8 cellular contexts compared by ENCODE assay signal in the genomic region with DNA sequence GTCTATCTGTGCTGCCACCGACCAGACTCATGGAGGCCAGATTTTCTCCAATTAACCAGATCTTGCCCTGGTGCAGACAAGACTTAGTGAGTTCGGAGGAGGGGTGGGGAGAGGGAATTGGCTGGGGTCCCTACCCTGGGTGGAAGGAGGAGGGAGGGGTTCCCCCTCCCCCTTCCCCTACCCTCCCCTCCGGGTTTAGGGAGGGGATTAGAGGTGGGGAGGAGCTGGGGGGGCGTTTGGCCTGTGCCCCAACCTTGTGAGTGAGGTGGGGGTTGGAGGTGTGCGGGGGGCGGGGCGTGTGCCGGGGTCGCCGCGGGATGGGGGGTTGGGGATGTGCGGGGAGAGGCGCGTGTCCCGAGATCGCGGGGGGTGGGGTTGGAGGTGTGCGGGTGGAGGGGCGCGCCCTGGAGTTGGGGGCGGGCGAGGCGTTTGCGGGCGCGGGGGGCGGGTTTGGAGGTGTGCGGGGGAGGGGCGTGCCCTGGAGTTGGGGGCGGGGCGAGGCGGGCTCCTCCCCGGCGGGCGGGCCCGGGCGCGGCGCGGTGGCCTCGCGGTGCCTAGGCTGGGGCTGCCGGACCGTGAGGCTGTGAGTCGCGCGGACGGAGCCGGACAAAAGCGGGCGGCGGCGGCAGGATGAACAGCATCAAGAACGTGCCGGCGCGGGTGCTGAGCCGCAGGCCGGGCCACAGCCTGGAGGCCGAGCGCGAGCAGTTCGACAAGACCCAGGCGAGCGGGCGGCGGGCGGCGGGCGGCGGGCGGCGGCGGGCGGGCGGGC. TPM values are rescaled to one million over a fixed set of nuclear protein-coding genes. Genes with fewer than 3 reads are reported as not detected.
A peak's percentile ranks its signal among the peaks of the same experiment; 100 is the strongest.
DNase-seq lines count a peak whose midpoint lies in the region; ATAC-seq and TF ChIP-seq lines count a peak whose summit lies in the region.

A gene with protein sequence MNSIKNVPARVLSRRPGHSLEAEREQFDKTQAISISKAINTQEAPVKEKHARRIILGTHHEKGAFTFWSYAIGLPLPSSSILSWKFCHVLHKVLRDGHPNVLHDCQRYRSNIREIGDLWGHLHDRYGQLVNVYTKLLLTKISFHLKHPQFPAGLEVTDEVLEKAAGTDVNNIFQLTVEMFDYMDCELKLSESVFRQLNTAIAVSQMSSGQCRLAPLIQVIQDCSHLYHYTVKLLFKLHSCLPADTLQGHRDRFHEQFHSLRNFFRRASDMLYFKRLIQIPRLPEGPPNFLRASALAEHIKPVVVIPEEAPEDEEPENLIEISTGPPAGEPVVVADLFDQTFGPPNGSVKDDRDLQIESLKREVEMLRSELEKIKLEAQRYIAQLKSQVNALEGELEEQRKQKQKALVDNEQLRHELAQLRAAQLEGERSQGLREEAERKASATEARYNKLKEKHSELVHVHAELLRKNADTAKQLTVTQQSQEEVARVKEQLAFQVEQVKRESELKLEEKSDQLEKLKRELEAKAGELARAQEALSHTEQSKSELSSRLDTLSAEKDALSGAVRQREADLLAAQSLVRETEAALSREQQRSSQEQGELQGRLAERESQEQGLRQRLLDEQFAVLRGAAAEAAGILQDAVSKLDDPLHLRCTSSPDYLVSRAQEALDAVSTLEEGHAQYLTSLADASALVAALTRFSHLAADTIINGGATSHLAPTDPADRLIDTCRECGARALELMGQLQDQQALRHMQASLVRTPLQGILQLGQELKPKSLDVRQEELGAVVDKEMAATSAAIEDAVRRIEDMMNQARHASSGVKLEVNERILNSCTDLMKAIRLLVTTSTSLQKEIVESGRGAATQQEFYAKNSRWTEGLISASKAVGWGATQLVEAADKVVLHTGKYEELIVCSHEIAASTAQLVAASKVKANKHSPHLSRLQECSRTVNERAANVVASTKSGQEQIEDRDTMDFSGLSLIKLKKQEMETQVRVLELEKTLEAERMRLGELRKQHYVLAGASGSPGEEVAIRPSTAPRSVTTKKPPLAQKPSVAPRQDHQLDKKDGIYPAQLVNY (plus strand): TSS at position 537 of the 772 bp plus-strand sequence. CDS start 94 bp downstream, at position 631.

- peaks cover 6% of the 10 kb centered on the region for H4K20me1 ChIP-seq in DND-41 (ENCODE audit: insufficient read depth, low read length)

- no peak for TF ChIP-seq POLR2A in spleen (IDR thresholded peaks at IDR 0.05)

- H3K9me3 ChIP-seq in DND-41 (ENCODE audit: insufficient read depth, low read length, severe bottlenecking) (no peaks in the 10 kb centered on the region), spleen (no peaks in the 10 kb centered on the region)

- peak within 1 kb of the TSS; percentile 22; the same call in 1 of the 2 replicates for H3K27ac ChIP-seq in DND-41 (ENCODE audit: low read length)
- H3K27ac ChIP-seq in spleen, result peak within 1 kb of the TSS; percentile 70 to 91 (median 86)

- H3K27ac Mint-ChIP-seq in brain, result peak within 1 kb of the TSS; percentile 89 to 99 (median 96)

- H3K27me3 ChIP-seq in DND-41 (ENCODE audit: insufficient read depth, low read length, poor library complexity), result no peaks in the 10 kb centered on the region
- peaks cover 0 to 7% (median 0%) of the 10 kb centered on the region in 7 donors for H3K27me3 ChIP-seq in spleen (replicated peaks in 1 of 7)

- peaks cover 0 to 3% (median 0%) of the 10 kb centered on the region in 5 experiments for H3K9me3 Mint-ChIP-seq in brain

- H3K27me3 Mint-ChIP-seq in brain, result peaks cover 15% of the 10 kb centered on the region

- H3K4me3 Mint-ChIP-seq in brain, result peak within 1 kb of the TSS; percentile 92 to 97 (median 96)

- peak within 1 kb of the TSS; percentile 74 for H2AFZ ChIP-seq in DND-41 (ENCODE audit: low read depth, low read length)

- H3K4me1 ChIP-seq in DND-41 (ENCODE audit: insufficient read depth, low read length) (peaks cover 23% of the 10 kb centered on the region), spleen (peaks cover 15 to 54% (median 32%) of the 10 kb centered on the region in 6 donors)

- H3K36me3 ChIP-seq in DND-41 (ENCODE audit: insufficient read depth, low read length) (no peaks in the 10 kb centered on the region), spleen (peaks cover 0 to 11% (median 0%) of the 10 kb centered on the region in 6 donors)

- H3K4me2 ChIP-seq in DND-41 (ENCODE audit: insufficient read depth, low read length), result peak within 1 kb of the TSS; percentile 76

- peaks cover 47% of the 10 kb centered on the region for H3K4me1 Mint-ChIP-seq in brain

- H3K36me3 Mint-ChIP-seq in brain, result peaks cover 32% of the 10 kb centered on the region

- H3K4me3 ChIP-seq in DND-41 (ENCODE audit: low read depth in 1 of 2, low read length in 2 of 2), result peak within 1 kb of the TSS; percentile 28 to 61; a peak in 3 of 4 replicates
- H3K4me3 ChIP-seq in spleen, result peak within 1 kb of the TSS; percentile 61 to 88 (median 73)

- peak within 1 kb of the TSS; percentile 54 for H3K9ac ChIP-seq in DND-41 (ENCODE audit: low read depth, low read length)

- no peak for TF ChIP-seq CTCF in DND-41 (IDR thresholded peaks at IDR 0.05; ENCODE audit: borderline replicate concordance, extremely low read depth, low read length, poor library complexity, severe bottlenecking)
- TF ChIP-seq CTCF in brain (conservative IDR thresholded peaks at IDR 0.05), result no peak
- TF ChIP-seq CTCF in spleen (IDR thresholded peaks at IDR 0.05 in 8 of 11, conservative IDR thresholded peaks at IDR 0.05 in 3 of 11), result no peak

- ATAC-seq in DND-41 (ENCODE audit: insufficient read depth, low read depth), result peak; percentile 66
- peak; percentile 35 for ATAC-seq in HG02678 (IDR thresholded peaks at IDR 0.05; ENCODE audit: unreplicated experiment)

- peaks cover 6% of the 10 kb centered on the region; the same call in 1 of the 2 replicates for H3K79me2 ChIP-seq in DND-41 (ENCODE audit: insufficient read depth, low read length)

- DNase-seq in DND-41 (peak; percentile 50), T-helper 9 cell (peak; percentile 63), iPS-NIHi11 (ENCODE audit: low spot score) (peak; percentile 84), spleen (peak; percentile 90), NCI-H187 treated with DMSO at 0.1 percent for 48 hours (lab: John Stamatoyannopoulos, UW) (no peak), AML-193 (lab: John Stamatoyannopoulos, UW) (no peak)

- 0 to 2% (median 1%) methylated on average over 20 to 76 of the region's 76 CpGs for WGBS in spleen, 5 donors

- intact Hi-C loops in spleen (cut with DNase I; ENCODE audit: low total_unique reads), result no loop called here

RNA-seq across cellular contexts. Expression of the gene that starts here (rescaled TPM):
- polyA plus RNA-seq in brain (ENCODE audit: insufficient read depth, low read depth, low replicate concordance) (66.9 TPM), spleen (10 to 100 TPM; 42.2 to 65.9 (median 65.1) TPM)
- total RNA-seq in spleen, result 10 to 100 TPM; 40.3 to 65.2 (median 48.0) TPM

Comparison
In these comparisons a context has a peak if more than half of its experiments do, and no peak if none do; other contexts are left out.
1. DNase-seq: peak in DND-41 (single experiment), T-helper 9 cell (single experiment), iPS-NIHi11 (single experiment) and spleen (single experiment); none in NCI-H187 treated with DMSO at 0.1 percent for 48 hours (single experiment) and AML-193 (0 of 2).